ENCODE assay signal across 8 cellular contexts in the genomic region with DNA sequence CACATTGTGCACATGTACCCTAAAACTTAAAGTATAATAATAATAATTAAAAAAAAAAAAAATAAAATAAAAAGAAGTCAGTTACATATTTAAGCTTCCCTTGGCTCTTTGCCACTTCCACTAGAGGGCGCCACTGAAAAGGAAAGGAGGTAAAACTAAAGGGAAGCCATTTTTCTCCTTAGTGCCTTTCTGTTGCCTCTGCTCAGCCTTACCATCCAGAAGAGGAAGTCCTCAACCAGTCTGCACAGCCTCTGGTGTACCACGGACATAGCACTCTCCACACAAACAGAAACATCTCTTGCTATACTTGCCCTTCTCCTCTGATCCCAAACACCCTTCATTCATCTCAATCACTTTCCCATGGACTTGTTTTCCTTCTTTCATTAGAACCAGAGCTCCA.
A peak's percentile ranks its signal among the peaks of the same experiment; 100 is the strongest.
DNase-seq lines count a peak whose midpoint lies in the region; ATAC-seq lines count a peak whose summit lies in the region.

No MANE protein-coding gene starts in this region.

- no peak overlapping the region for H3K27ac ChIP-seq in right cardiac atrium (ENCODE audit: low read length)

- peak; percentile 47 for ATAC-seq in HG02981 (IDR thresholded peaks at IDR 0.05; ENCODE audit: unreplicated experiment)
- peak; percentile 40 to 54 for ATAC-seq in right cardiac atrium
- ATAC-seq in GM18519 (IDR thresholded peaks at IDR 0.05; ENCODE audit: low FRiP score, unreplicated experiment) = no peak
- no peak for ATAC-seq in GM21619 (IDR thresholded peaks at IDR 0.05; ENCODE audit: unreplicated experiment)

- DNase-seq in ELF-1 (ENCODE audit: low read depth, low spot score) = peak; percentile 44
- peak; percentile 73 for DNase-seq in SKM-1 treated with dmso at 0.1 percent for 144 hours (lab: John Stamatoyannopoulos, UW; ENCODE audit: unreplicated experiment)
- DNase-seq in activated naive CD4-positive, alpha-beta T cell treated with anti-CD3 and anti-CD28 coated beads, Interleukin-2, amount 50 U/mL, for 16 hours = peak; percentile 69
- DNase-seq in right cardiac atrium = peak; percentile 50 to 80 (median 64)
- DNase-seq in stimulated activated CD4-positive, alpha-beta T cell treated with anti-CD3 and anti-CD28 coated beads, Interleukin-15, amount 100 ng/mL, for 48 hours (ENCODE audit: low read depth in 2 of 2) = peak; percentile 55 to 68

- no peaks in the 10 kb centered on the region for H3K4me1 ChIP-seq in right cardiac atrium (ENCODE audit: control insufficient read depth, insufficient read depth, low read length)

- no peak overlapping the region for H3K4me3 ChIP-seq in right cardiac atrium (ENCODE audit: low read length)

- intact Hi-C loops in right cardiac atrium (cut with DNase I) = no loop called here

- 58% methylated on average over 2 of the region's 2 CpGs for WGBS in right cardiac atrium

- H3K27me3 ChIP-seq in right cardiac atrium (ENCODE audit: control insufficient read depth, insufficient read depth) = no peaks in the 10 kb centered on the region

- no peaks in the 10 kb centered on the region for H3K9me3 ChIP-seq in right cardiac atrium (ENCODE audit: control insufficient read depth, low read length)

Comparison
In these comparisons a context has a peak if more than half of its experiments do, and no peak if none do; other contexts are left out.
1. ATAC-seq: peak in HG02981 (single experiment) and right cardiac atrium (2 of 2); none in GM18519 (single experiment) and GM21619 (single experiment).
2. Peak in every context shown above with its lines, with median percentiles within 50 percentile points of each other: DNase-seq.